ENCODE assay signal across 9 cellular contexts in the genomic region with DNA sequence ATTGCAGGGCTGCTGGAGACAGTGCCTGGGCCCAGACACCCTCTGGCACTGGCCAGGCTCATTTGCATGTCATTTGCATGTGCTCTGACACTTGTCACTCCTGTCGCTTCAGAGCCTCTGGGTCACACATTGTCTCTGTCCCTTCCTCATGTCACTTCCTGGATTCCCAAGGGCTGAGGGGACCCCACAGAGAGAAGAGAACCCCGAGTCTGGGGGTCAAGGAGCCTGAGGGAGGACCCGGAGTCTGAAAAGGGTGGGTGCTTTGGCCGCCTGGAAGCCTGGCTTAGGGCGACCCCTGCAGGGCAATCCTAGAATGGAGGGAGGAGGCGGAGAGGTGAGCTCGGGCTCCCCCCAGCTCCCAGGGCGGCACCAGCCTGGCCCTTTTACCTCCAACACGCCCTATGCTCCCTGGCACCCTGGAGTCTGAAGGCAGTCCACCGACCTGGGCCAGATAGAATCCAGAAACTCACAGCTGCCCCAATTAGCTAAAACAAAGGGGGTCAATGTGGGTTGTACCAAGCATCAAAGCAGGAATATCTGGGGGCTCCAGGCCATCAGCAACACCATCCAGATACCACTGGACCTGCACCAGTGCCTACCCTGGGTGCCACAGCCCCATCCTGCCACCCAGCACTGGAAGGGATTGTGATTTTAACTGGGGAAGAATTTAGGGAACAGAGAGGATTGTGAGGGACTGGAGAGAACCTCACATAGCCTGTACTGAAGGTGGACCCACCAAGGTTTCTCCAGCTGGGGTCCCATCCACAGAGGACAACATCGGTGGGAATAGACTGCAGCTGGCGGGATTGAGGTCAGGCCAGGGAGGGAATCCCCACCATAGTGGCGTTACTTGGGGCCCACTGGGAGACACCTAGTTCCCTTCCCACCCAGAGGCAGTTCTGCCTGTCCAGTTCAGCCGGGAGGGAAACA. TPM values are rescaled to one million over a fixed set of nuclear protein-coding genes. Genes with fewer than 3 reads are reported as not detected.
A peak's percentile ranks its signal among the peaks of the same experiment; 100 is the strongest.
DNase-seq lines count a peak whose midpoint lies in the region; ATAC-seq, FAIRE-seq and TF ChIP-seq lines count a peak whose summit lies in the region.
"Had no signal": no experiment of that assay in that cellular context is flagged by ENCODE, and none has a peak within 500 bp of the region (broad histone marks: within the 10 kb centered on the region; RNA-seq: fewer than 3 reads in every experiment).

No MANE protein-coding gene starts in this region.

- DNase-seq in NCI-H510A treated with DMSO at 0.1 percent for 48 hours (lab: John Stamatoyannopoulos, UW) (peak; percentile 24), NCI-H510A (lab: John Stamatoyannopoulos, UW) (no peak), NOMO-1 treated with dmso at 0.1 percent for 144 hours (lab: John Stamatoyannopoulos, UW; ENCODE audit: unreplicated experiment) (peak; percentile 39), foreskin fibroblast (peak in 1 of 2 donors; percentile 43), posterior cingulate gyrus (peak in 9 of 10 donors; percentile 27 to 93 (median 66)), urothelium cell line (ENCODE audit: low spot score) (peak; percentile 79)
- DNase-seq in activated T-cell treated with anti-CD3 and anti-CD28 coated beads, Interleukin-2, amount 50 U/mL, for 72 hours, result peak; percentile 83 to 87

- peak; percentile 51 for ATAC-seq in HG02642 (IDR thresholded peaks at IDR 0.05; ENCODE audit: poor library complexity, unreplicated experiment)
- ATAC-seq in activated T-cell treated with anti-CD3 and anti-CD28 coated beads, Interleukin-2, amount 50 U/mL, for 72 hours (replicated peaks in 1 of 2), result peak; percentile 61 to 64

- no peak overlapping the region for H3K27ac Mint-ChIP-seq in activated T-cell treated with anti-CD3 and anti-CD28 coated beads, Interleukin-2, amount 50 U/mL, for 72 hours

- H3K4me3 Mint-ChIP-seq in activated T-cell treated with anti-CD3 and anti-CD28 coated beads, Interleukin-2, amount 50 U/mL, for 72 hours, result no peak overlapping the region

- intact Hi-C loops in posterior cingulate gyrus (cut with DNase I), result loop anchor here (2.0 kb wide), 1 partner anchor 288 kb away; no protein-coding TSS in a partner anchor

- no peak for FAIRE-seq in urothelium cell line (lab: Jason Lieb, UNC)

- peaks cover 42% of the 10 kb centered on the region for H3K4me1 Mint-ChIP-seq in activated T-cell treated with anti-CD3 and anti-CD28 coated beads, Interleukin-2, amount 50 U/mL, for 72 hours (ENCODE audit: low read depth)

- H3K36me3 Mint-ChIP-seq in activated T-cell treated with anti-CD3 and anti-CD28 coated beads, Interleukin-2, amount 50 U/mL, for 72 hours (ENCODE audit: insufficient read depth in 2 of 2), result no peaks in the 10 kb centered on the region

- H3K4me3 ChIP-seq in foreskin fibroblast (ENCODE audit: low read depth in 1 of 2, low read length in 2 of 2), result no peak overlapping the region

- peak; percentile 59 for TF ChIP-seq CTCF in foreskin fibroblast (IDR thresholded peaks at IDR 0.05; ENCODE audit: low read depth, low read length)

- no peaks in the 10 kb centered on the region for H3K9me3 Mint-ChIP-seq in activated T-cell treated with anti-CD3 and anti-CD28 coated beads, Interleukin-2, amount 50 U/mL, for 72 hours

- H3K27me3 Mint-ChIP-seq in activated T-cell treated with anti-CD3 and anti-CD28 coated beads, Interleukin-2, amount 50 U/mL, for 72 hours (ENCODE audit: low read depth), result peaks cover 16% of the 10 kb centered on the region

RNA-seq across cellular contexts. Expression of a gene that starts 21.8 kb away (rescaled TPM):
- total RNA-seq in activated T-cell treated with anti-CD3 and anti-CD28 coated beads, Interleukin-2, amount 50 U/mL, for 72 hours, result not detected
- total RNA-seq: renal cortical epithelial cell had no signal

RNA-seq across cellular contexts. Expression of a gene that starts 34.2 kb away (rescaled TPM):
- total RNA-seq in activated T-cell treated with anti-CD3 and anti-CD28 coated beads, Interleukin-2, amount 50 U/mL, for 72 hours, result under 1 TPM; 0.65 TPM

RNA-seq across cellular contexts. Expression of a gene that starts 36.5 kb away (rescaled TPM):
- under 1 TPM; 0.19 to 0.26 TPM for total RNA-seq in activated T-cell treated with anti-CD3 and anti-CD28 coated beads, Interleukin-2, amount 50 U/mL, for 72 hours
- total RNA-seq: renal cortical epithelial cell had no signal

RNA-seq across cellular contexts. Expression of a gene that starts 56.7 kb away (rescaled TPM):
- total RNA-seq in activated T-cell treated with anti-CD3 and anti-CD28 coated beads, Interleukin-2, amount 50 U/mL, for 72 hours, result under 1 TPM in 1 of 2 donors, not detected in 1; 0.10 TPM
- total RNA-seq: renal cortical epithelial cell had no signal
